ENCODE assay signal across 8 cellular contexts in genomic region chr21:42145569-42146250, GRCh38.
DNase-seq lines count a peak whose midpoint lies in the region; ATAC-seq and TF ChIP-seq lines count a peak whose summit lies in the region.

No MANE protein-coding gene starts in this region.

- WGBS in heart left ventricle, 4 donors, result 31 to 35% (median 33%) methylated on average over 13 to 14 of the region's 14 CpGs
- WGBS in aorta, 2 donors, result 31 to 34% methylated on average over 14 of the region's 14 CpGs

- H3K36me3 ChIP-seq in adipocyte (ENCODE audit: control insufficient read depth, insufficient read depth, low read length, severe bottlenecking) (no peaks in the 10 kb centered on the region), heart left ventricle (no peaks in the 10 kb centered on the region), aorta (ENCODE audit: control insufficient read depth in 1 of 2, insufficient read depth in 2 of 2, low read length in 1 of 2) (no peaks in the 10 kb centered on the region)

- H3K4me3 ChIP-seq in adipocyte (ENCODE audit: low read length) (no peak overlapping the region), heart left ventricle (no peak overlapping the region), aorta (ENCODE audit: low read length in 2 of 2) (no peak overlapping the region)

- TF ChIP-seq CTCF in heart left ventricle (IDR thresholded peaks at IDR 0.05), result peak; percentile 81 to 96 (median 91)
- TF ChIP-seq CTCF in progenitor cell of endocrine pancreas (IDR thresholded peaks at IDR 0.05; ENCODE audit: unreplicated experiment), result peak; percentile 85

- peaks cover 15% of the 10 kb centered on the region for H3K27me3 Mint-ChIP-seq in progenitor cell of endocrine pancreas

- no peaks in the 10 kb centered on the region for H3K9me3 Mint-ChIP-seq in progenitor cell of endocrine pancreas (ENCODE audit: low read depth)

- intact Hi-C loops in heart left ventricle (cut with DNase I), result loop anchor here in 9 of 10 donors (1.0 to 10.0 kb wide), 9 partner anchors 112 to 305 kb away; no protein-coding TSS in a partner anchor
- intact Hi-C loops in aorta (cut with DNase I), result loop anchor here (5.0 kb wide), 2 partner anchors 112 to 672 kb away; no protein-coding TSS in a partner anchor

- H3K4me1 Mint-ChIP-seq in progenitor cell of endocrine pancreas (ENCODE audit: low read depth), result peaks cover 5% of the 10 kb centered on the region

- no peak for TF ChIP-seq POLR2A in heart left ventricle (IDR thresholded peaks at IDR 0.05)

- ATAC-seq in heart left ventricle, result peak; percentile 58 to 68 (median 68)
- peak; percentile 73 for ATAC-seq in aorta (ENCODE audit: low FRiP score)
- no peak for ATAC-seq in HG03432 (IDR thresholded peaks at IDR 0.05; ENCODE audit: unreplicated experiment)

- peak; percentile 91 for DNase-seq in GM03348 (ENCODE audit: low spot score)
- DNase-seq in NCI-H1092 treated with DMSO at 0.1 percent for 48 hours (lab: John Stamatoyannopoulos, UW), result peak; percentile 79
- peak; percentile 77 for DNase-seq in SW480 (ENCODE audit: low spot score)
- DNase-seq in adipocyte (ENCODE audit: low read depth), result peak; percentile 83
- DNase-seq in heart left ventricle, result peak; percentile 33 to 73 (median 56)
- DNase-seq in progenitor cell of endocrine pancreas (ENCODE audit: low spot score, unreplicated experiment), result peak; percentile 50
- no peak for DNase-seq in aorta

- H3K4me3 Mint-ChIP-seq in progenitor cell of endocrine pancreas (ENCODE audit: low read depth), result no peak overlapping the region

- H3K9ac ChIP-seq in adipocyte (ENCODE audit: low read length), result no peak overlapping the region

- no peak overlapping the region for H3K27ac Mint-ChIP-seq in progenitor cell of endocrine pancreas

- H3K4me1 ChIP-seq in adipocyte (ENCODE audit: control insufficient read depth, insufficient read depth, low read length) (peaks cover 8% of the 10 kb centered on the region), heart left ventricle (peaks cover 0 to 5% (median 1%) of the 10 kb centered on the region in 12 donors), aorta (ENCODE audit: control insufficient read depth in 1 of 2, insufficient read depth in 2 of 2, low read length in 2 of 2) (no peaks in the 10 kb centered on the region)

- H3K9me3 ChIP-seq in adipocyte (ENCODE audit: control insufficient read depth, low read length) (no peaks in the 10 kb centered on the region), heart left ventricle (no peaks in the 10 kb centered on the region), aorta (ENCODE audit: control insufficient read depth, low read length) (no peaks in the 10 kb centered on the region)

- H3K27me3 ChIP-seq in adipocyte (replicated peaks; ENCODE audit: control insufficient read depth, insufficient read depth, low read length) (peaks cover 58% of the 10 kb centered on the region), heart left ventricle (no peaks in the 10 kb centered on the region), aorta (ENCODE audit: control insufficient read depth in 1 of 2, insufficient read depth in 2 of 2, low read length in 1 of 2) (no peaks in the 10 kb centered on the region)

- no peaks in the 10 kb centered on the region for H3K36me3 Mint-ChIP-seq in progenitor cell of endocrine pancreas (ENCODE audit: insufficient read depth)

- no peak overlapping the region for H3K27ac ChIP-seq in heart left ventricle
- H3K27ac ChIP-seq in aorta (ENCODE audit: low read depth in 1 of 2, low read length in 2 of 2), result no peak overlapping the region

Comparison
In these comparisons a context has a peak if more than half of its experiments do, and no peak if none do; other contexts are left out.
1. DNase-seq: peak in GM03348 (single experiment), NCI-H1092 treated with DMSO at 0.1 percent for 48 hours (single experiment), SW480 (single experiment), adipocyte (single experiment), heart left ventricle (5 of 5) and progenitor cell of endocrine pancreas (single experiment); none in aorta (0 of 2).